18 cellular contexts compared by ENCODE assay signal in the genomic region with DNA sequence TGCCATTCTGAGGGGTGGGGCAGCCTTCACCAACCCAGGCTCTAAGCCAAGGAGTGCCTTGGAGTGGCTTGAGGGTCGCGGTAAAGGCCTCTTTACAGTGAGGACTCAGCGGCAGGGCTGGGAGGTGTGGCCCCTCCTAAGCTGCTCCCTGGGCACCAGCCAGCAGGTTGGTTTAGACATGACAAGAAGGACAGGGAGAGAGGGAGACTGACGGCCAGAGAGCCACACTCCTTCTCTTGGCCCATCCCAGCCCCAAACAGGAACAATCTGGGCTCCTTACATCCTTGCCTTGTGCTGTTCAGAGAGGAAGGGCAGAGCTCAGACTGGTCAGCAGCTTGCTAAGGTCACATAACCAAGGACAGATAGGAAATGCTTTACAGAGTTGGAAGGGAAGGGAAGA.
DNase-seq lines count a peak whose midpoint lies in the region; ATAC-seq, FAIRE-seq and TF ChIP-seq lines count a peak whose summit lies in the region.
"Had no signal": no experiment of that assay in that cellular context is flagged by ENCODE, and none has a peak within 500 bp of the region (broad histone marks: within the 10 kb centered on the region; RNA-seq: fewer than 3 reads in every experiment).

No MANE protein-coding gene starts in this region.

- no peak for TF ChIP-seq POLR2A in lower leg skin (IDR thresholded peaks at IDR 0.05)
- no peak for TF ChIP-seq POLR2A in spleen (IDR thresholded peaks at IDR 0.05)

- intact Hi-C loops in activated T-helper 2 cell treated with anti-CD3 and anti-CD28 coated beads, Interferon-gamma antibody, Interleukin-2, Interleukin-4, amounts not matched to agents 10 μg/mL and 5 μg/mL and 100 μg/mL, durations not matched to agents 14 hours and 24 hours and 36 hours (cut with micrococcal nuclease) = loop anchor here (5.0 kb wide), 1 partner anchor 39 kb away; no protein-coding TSS in a partner anchor
- intact Hi-C loops in lower leg skin (cut with DNase I; ENCODE audit: low total_unique reads) = no loop called here
- intact Hi-C loops in spleen (cut with DNase I; ENCODE audit: low total_unique reads) = no loop called here
- intact Hi-C loops in PC-9 (cut with micrococcal nuclease; ENCODE audit: unreplicated experiment) = no loop called here

- H3K4me1 ChIP-seq in spleen (peaks cover 12 to 33% (median 23%) of the 10 kb centered on the region in 6 donors), PC-9 (replicated peaks; ENCODE audit: insufficient read depth) (peaks cover 11% of the 10 kb centered on the region)

- FAIRE-seq in D721Med (lab: Jason Lieb, UNC) = no peak
- FAIRE-seq: GM12878, GM18507, RCC 7860 had no signal

- H3K27ac Mint-ChIP-seq in activated CD8-positive, alpha-beta memory T cell treated with anti-CD3 and anti-CD28 coated beads, Interleukin-2, amount 10 ng/mL, durations not matched to agents 7 days and 5 days = no peak overlapping the region
- H3K27ac Mint-ChIP-seq in activated T-helper 2 cell treated with anti-CD3 and anti-CD28 coated beads, Interferon-gamma antibody, Interleukin-2, Interleukin-4, amounts not matched to agents 10 μg/mL and 5 μg/mL and 100 μg/mL, durations not matched to agents 14 hours and 24 hours and 36 hours = no peak overlapping the region
- H3K27ac Mint-ChIP-seq: H9 had no signal

- H3K4me3 ChIP-seq in lower leg skin (ENCODE audit: low read depth, poor library complexity, severe bottlenecking) (no peak overlapping the region), spleen (no peak overlapping the region), PC-9 (no peak overlapping the region)
- H3K4me3 ChIP-seq: GM12878 had no signal

- H3K4me1 Mint-ChIP-seq in activated CD8-positive, alpha-beta memory T cell treated with anti-CD3 and anti-CD28 coated beads, Interleukin-2, amount 10 ng/mL, durations not matched to agents 7 days and 5 days = peaks cover 14% of the 10 kb centered on the region
- peaks cover 14% of the 10 kb centered on the region for H3K4me1 Mint-ChIP-seq in activated T-helper 2 cell treated with anti-CD3 and anti-CD28 coated beads, Interferon-gamma antibody, Interleukin-2, Interleukin-4, amounts not matched to agents 10 μg/mL and 5 μg/mL and 100 μg/mL, durations not matched to agents 14 hours and 24 hours and 36 hours (ENCODE audit: low read depth)

- no peak for ATAC-seq in activated CD8-positive, alpha-beta memory T cell treated with anti-CD3 and anti-CD28 coated beads, Interleukin-2, amount 10 ng/mL, durations not matched to agents 7 days and 5 days
- no peak for ATAC-seq in HG02852 (IDR thresholded peaks at IDR 0.05; ENCODE audit: unreplicated experiment)
- ATAC-seq: GM12878 had no signal

- no TSS peak for BruUV-seq in PC-9 (replicated peaks; lab: Mats Ljungman, UMichigan)

- WGBS in lower leg skin, 2 donors = 40 to 46% methylated on average over 4 of the region's 4 CpGs
- 51 to 69% (median 61%) methylated on average over 4 of the region's 4 CpGs for WGBS in spleen, 5 donors

- H3K36me3 ChIP-seq in spleen = no peaks in the 10 kb centered on the region
- H3K36me3 ChIP-seq in PC-9 (ENCODE audit: low read depth) = no peaks in the 10 kb centered on the region

- no peak overlapping the region for H3K4me3 Mint-ChIP-seq in activated CD8-positive, alpha-beta memory T cell treated with anti-CD3 and anti-CD28 coated beads, Interleukin-2, amount 10 ng/mL, durations not matched to agents 7 days and 5 days
- H3K4me3 Mint-ChIP-seq in activated T-helper 2 cell treated with anti-CD3 and anti-CD28 coated beads, Interferon-gamma antibody, Interleukin-2, Interleukin-4, amounts not matched to agents 10 μg/mL and 5 μg/mL and 100 μg/mL, durations not matched to agents 14 hours and 24 hours and 36 hours (ENCODE audit: low read depth) = no peak overlapping the region
- H3K4me3 Mint-ChIP-seq: H9 had no signal

- no peaks in the 10 kb centered on the region for H3K36me3 Mint-ChIP-seq in activated CD8-positive, alpha-beta memory T cell treated with anti-CD3 and anti-CD28 coated beads, Interleukin-2, amount 10 ng/mL, durations not matched to agents 7 days and 5 days
- no peaks in the 10 kb centered on the region for H3K36me3 Mint-ChIP-seq in activated T-helper 2 cell treated with anti-CD3 and anti-CD28 coated beads, Interferon-gamma antibody, Interleukin-2, Interleukin-4, amounts not matched to agents 10 μg/mL and 5 μg/mL and 100 μg/mL, durations not matched to agents 14 hours and 24 hours and 36 hours (ENCODE audit: low read depth)

- no peak overlapping the region for H3K4me2 ChIP-seq in PC-9

- peak; percentile 36 for DNase-seq in activated CD8-positive, alpha-beta memory T cell treated with anti-CD3 and anti-CD28 coated beads, Interleukin-2, amount 10 ng/mL, durations not matched to agents 7 days and 5 days
- no peak for DNase-seq in activated CD8-positive, alpha-beta memory T cell treated with anti-CD3 and anti-CD28 coated beads for 24 hours
- DNase-seq in activated T-helper 2 cell treated with anti-CD3 and anti-CD28 coated beads, Interferon-gamma antibody, Interleukin-2, Interleukin-4, amounts not matched to agents 10 μg/mL and 5 μg/mL and 100 μg/mL, durations not matched to agents 14 hours and 24 hours and 36 hours (ENCODE audit: low spot score) = peak; percentile 7
- DNase-seq in lower leg skin (ENCODE audit: low spot score in 2 of 2) = peak; percentile 11 to 82
- peak; percentile 65 for DNase-seq in spleen
- no peak for DNase-seq in D721Med (ENCODE audit: insufficient read length, low spot score)
- no peak for DNase-seq in PC-9
- DNase-seq: H9, Karpas-422, NCI-H1417, NCI-H2029, NCI-H510A, NCI-H82 had no signal

- TF ChIP-seq CTCF in lower leg skin (IDR thresholded peaks at IDR 0.05) (no peak), spleen (IDR thresholded peaks at IDR 0.05 in 8 of 11, conservative IDR thresholded peaks at IDR 0.05 in 3 of 11) (no peak), D721Med (IDR thresholded peaks at IDR 0.05; ENCODE audit: insufficient read depth, missing control alignments) (no peak), PC-9 (conservative IDR thresholded peaks at IDR 0.05) (no peak)

- H3K27me3 ChIP-seq in spleen (replicated peaks in 1 of 7) = peaks cover 0 to 33% (median 18%) of the 10 kb centered on the region in 7 donors
- peaks cover 10% of the 10 kb centered on the region; the same call in 1 of the 2 replicates for H3K27me3 ChIP-seq in PC-9 (ENCODE audit: insufficient read depth, low read depth)

- H3K9me3 ChIP-seq in spleen = no peaks in the 10 kb centered on the region
- H3K9me3 ChIP-seq in PC-9 (ENCODE audit: insufficient read depth, low read depth) = no peaks in the 10 kb centered on the region

- H2AFZ ChIP-seq in PC-9 = no peak overlapping the region

- H3K79me2 ChIP-seq in PC-9 (ENCODE audit: low read depth) = no peaks in the 10 kb centered on the region

- CTCF ChIA-PET in activated CD8-positive, alpha-beta memory T cell treated with anti-CD3 and anti-CD28 coated beads, Interleukin-2, amount 10 ng/mL, durations not matched to agents 7 days and 5 days (lab: Charles Lee) = interaction anchor here (4.5 to 14.2 kb wide), 4 partner anchors 11 to 83 kb away, joined by 31 to 609 read pairs (median 70); no protein-coding TSS in a partner anchor
- CTCF ChIA-PET in PC-9 (lab: Charles Lee) = interaction anchor here (0.7 kb wide), 1 partner anchor 73 kb away, joined by 3 read pairs; no protein-coding TSS in a partner anchor

- no peaks in the 10 kb centered on the region for H3K9me3 Mint-ChIP-seq in activated CD8-positive, alpha-beta memory T cell treated with anti-CD3 and anti-CD28 coated beads, Interleukin-2, amount 10 ng/mL, durations not matched to agents 7 days and 5 days (ENCODE audit: low read depth)
- H3K9me3 Mint-ChIP-seq in activated T-helper 2 cell treated with anti-CD3 and anti-CD28 coated beads, Interferon-gamma antibody, Interleukin-2, Interleukin-4, amounts not matched to agents 10 μg/mL and 5 μg/mL and 100 μg/mL, durations not matched to agents 14 hours and 24 hours and 36 hours = no peaks in the 10 kb centered on the region
- H3K9me3 Mint-ChIP-seq: H9 had no signal

- H3K9me2 ChIP-seq in PC-9 (ENCODE audit: insufficient read depth) = no peaks in the 10 kb centered on the region

- H3F3A ChIP-seq in PC-9 (ENCODE audit: insufficient read depth, low read depth) = peaks cover 4% of the 10 kb centered on the region; the same call in 1 of the 2 replicates

- H4K20me1 ChIP-seq in PC-9 (ENCODE audit: insufficient read depth) = no peaks in the 10 kb centered on the region

- H3K27me3 Mint-ChIP-seq in activated CD8-positive, alpha-beta memory T cell treated with anti-CD3 and anti-CD28 coated beads, Interleukin-2, amount 10 ng/mL, durations not matched to agents 7 days and 5 days = peaks cover 33% of the 10 kb centered on the region
- peaks cover 28% of the 10 kb centered on the region for H3K27me3 Mint-ChIP-seq in activated T-helper 2 cell treated with anti-CD3 and anti-CD28 coated beads, Interferon-gamma antibody, Interleukin-2, Interleukin-4, amounts not matched to agents 10 μg/mL and 5 μg/mL and 100 μg/mL, durations not matched to agents 14 hours and 24 hours and 36 hours (ENCODE audit: low read depth)

- H3K27ac ChIP-seq in spleen (peak overlapping the region in 7 of 8 donors; percentile 42 to 75 (median 63)), PC-9 (no peak overlapping the region)
- H3K27ac ChIP-seq: C4-2B had no signal

- POLR2A ChIA-PET in PC-9 (lab: Charles Lee; ENCODE audit: unreplicated experiment) = no interaction called here

Comparison
In these comparisons a context has a peak if more than half of its experiments do, and no peak if none do; other contexts are left out.
1. DNase-seq: peak in activated CD8-positive, alpha-beta memory T cell treated with anti-CD3 and anti-CD28 coated beads, Interleukin-2, amount 10 ng/mL, durations not matched to agents 7 days and 5 days (single experiment), activated T-helper 2 cell treated with anti-CD3 and anti-CD28 coated beads, Interferon-gamma antibody, Interleukin-2, Interleukin-4, amounts not matched to agents 10 μg/mL and 5 μg/mL and 100 μg/mL, durations not matched to agents 14 hours and 24 hours and 36 hours (single experiment), lower leg skin (2 of 2) and spleen (single experiment); none in activated CD8-positive, alpha-beta memory T cell treated with anti-CD3 and anti-CD28 coated beads for 24 hours (single experiment), D721Med (single experiment) and PC-9 (0 of 2).